17 cellular contexts compared by ENCODE assay signal in the genomic region with DNA sequence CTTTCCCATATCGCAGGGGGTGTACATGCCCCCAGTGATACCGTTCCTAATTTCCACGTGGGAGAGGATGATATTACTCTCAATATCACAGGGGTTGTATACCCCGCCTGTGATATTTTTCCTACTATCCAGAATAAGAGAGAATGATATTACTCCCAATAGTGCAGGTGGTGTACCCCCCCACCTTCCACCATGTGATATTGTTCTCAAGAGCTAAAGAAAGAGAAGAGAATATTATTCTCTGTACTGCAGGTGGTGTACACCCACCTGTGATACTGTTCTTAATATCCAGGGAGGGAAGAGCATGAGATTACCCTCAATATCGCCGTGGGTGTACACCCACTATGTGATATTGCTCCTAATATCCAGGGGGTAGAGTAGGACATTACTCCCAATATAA. TPM values are rescaled to one million over a fixed set of nuclear protein-coding genes. Genes with fewer than 3 reads are reported as not detected.
"Had no signal": no experiment of that assay in that cellular context is flagged by ENCODE, and none has a peak within 500 bp of the region (broad histone marks: within the 10 kb centered on the region; RNA-seq: fewer than 3 reads in every experiment).

No MANE protein-coding gene starts in this region.

RNA-seq across cellular contexts. Expression of a gene that starts 17.8 kb away (rescaled TPM):
- total RNA-seq: colonic mucosa, dermis microvascular lymphatic vessel endothelial cell, endodermal cell, esophagus mucosa, esophagus squamous epithelium, glomerular endothelial cell, heart right ventricle, kidney epithelial cell, left cardiac atrium, left lung, left ventricle myocardium superior, lower leg skin, lower lobe of right lung, lung microvascular endothelial cell, mesenteric fat pad, mesothelial cell of epicardium, mucosa of descending colon had no signal

RNA-seq across cellular contexts. Expression of a gene that starts 51.6 kb away (rescaled TPM):
- total RNA-seq: endodermal cell had no signal
